Comparison of ENCODE assay signal across 24 cellular contexts in the genomic region with DNA sequence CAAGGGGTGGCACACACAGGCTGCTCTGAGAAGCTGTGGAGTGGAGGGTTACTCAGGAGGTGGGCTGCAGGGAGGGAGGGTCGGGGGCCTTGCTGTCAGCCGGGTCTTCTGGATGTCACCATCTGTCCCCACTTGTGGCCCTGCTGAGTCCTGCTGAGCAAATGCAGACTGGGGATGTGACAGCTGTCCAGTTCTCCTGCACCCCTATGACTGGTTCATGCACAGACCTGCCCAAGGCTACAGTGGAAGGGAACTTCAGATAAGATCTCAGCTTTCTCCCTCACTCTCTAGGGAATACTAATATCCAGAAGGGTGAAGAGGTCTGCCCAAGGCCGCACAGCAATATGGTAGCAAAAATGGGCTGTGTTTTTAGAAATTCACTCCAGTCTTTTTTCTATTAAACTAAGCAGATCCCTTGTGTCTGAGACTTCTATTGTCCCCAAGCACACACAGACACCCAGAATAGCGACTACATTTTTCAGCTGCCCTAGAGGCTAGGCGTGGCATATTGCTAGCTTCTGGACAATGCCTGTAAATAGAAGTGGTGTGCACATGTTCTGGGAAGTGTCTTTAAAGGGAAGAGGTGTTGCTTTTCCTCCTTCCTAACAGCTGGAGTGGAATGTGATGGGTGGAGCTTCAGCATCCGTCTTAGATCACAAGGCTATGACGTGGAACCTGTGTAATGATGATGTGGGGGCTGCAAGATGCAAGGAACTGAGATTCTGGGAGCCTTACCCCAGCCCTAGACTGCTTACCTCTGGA. TPM values are rescaled to one million over a fixed set of nuclear protein-coding genes. Genes with fewer than 3 reads are reported as not detected.
DNase-seq lines count a peak whose midpoint lies in the region; ATAC-seq and TF ChIP-seq lines count a peak whose summit lies in the region.
"Had no signal": no experiment of that assay in that cellular context is flagged by ENCODE, and none has a peak within 500 bp of the region (broad histone marks: within the 10 kb centered on the region; RNA-seq: fewer than 3 reads in every experiment).

No MANE protein-coding gene starts in this region.

- TF ChIP-seq CTCF in heart left ventricle (IDR thresholded peaks at IDR 0.05): no peak
- no peak for TF ChIP-seq CTCF in RWPE2 (IDR thresholded peaks at IDR 0.05; ENCODE audit: poor library complexity, severe bottlenecking)
- no peak for TF ChIP-seq CTCF in foreskin keratinocyte (conservative IDR thresholded peaks at IDR 0.05)
- TF ChIP-seq CTCF in foreskin fibroblast (IDR thresholded peaks at IDR 0.05; ENCODE audit: low read depth, low read length): no peak

- no peaks in the 10 kb centered on the region for H3K27me3 ChIP-seq in heart left ventricle
- no peaks in the 10 kb centered on the region for H3K27me3 ChIP-seq in RWPE2 (ENCODE audit: insufficient read depth, poor library complexity, severe bottlenecking)
- H3K27me3 ChIP-seq in foreskin keratinocyte: no peaks in the 10 kb centered on the region
- H3K27me3 ChIP-seq: BLaER1, tibial artery had no signal

- DNase-seq in heart left ventricle: peak in 2 of 5 donors; percentile 12 to 39
- DNase-seq in Right ventricle myocardium inferior (ENCODE audit: missing footprints): no peak
- no peak for DNase-seq in RWPE2 (ENCODE audit: low spot score)
- peak; percentile 27 to 55 for DNase-seq in foreskin keratinocyte
- no peak for DNase-seq in sciatic nerve (ENCODE audit: low spot score)
- no peak for DNase-seq in COLO668 (lab: John Stamatoyannopoulos, UW; ENCODE audit: unreplicated experiment)
- DNase-seq in foreskin fibroblast: no peak
- DNase-seq in NK-92 (lab: John Stamatoyannopoulos, UW; ENCODE audit: unreplicated experiment): no peak
- DNase-seq: activated CD4-positive, alpha-beta T cell treated with anti-CD3 and anti-CD28 coated beads for 4 hours; activated naive CD4-positive, alpha-beta T cell treated with anti-CD3 and anti-CD28 coated beads, Interleukin-2, amount 50 U/mL, for 16 hours; activated T-cell treated with anti-CD3 and anti-CD28 coated beads, Interleukin-2, amount 50 U/mL, for 72 hours; foreskin melanocyte; GM23248; hypothalamus; NCI-H1092 treated with DMSO at 0.1 percent for 48 hours; NCI-H2081 treated with DMSO at 0.1 percent for 48 hours; NCI-H82; OCI-M1; SIG-M5; stimulated activated CD4-positive, alpha-beta T cell treated with anti-CD3 and anti-CD28 coated beads, Interleukin-12 subunit alpha, Interleukin-12 subunit beta, amount 100 ng/mL, for 4 hours; stimulated activated CD4-positive, alpha-beta T cell treated with anti-CD3 and anti-CD28 coated beads, Interleukin-4, amount 100 ng/mL, for 4 hours; stimulated activated naive CD8-positive, alpha-beta T cell treated with anti-CD3 and anti-CD28 coated beads, Interleukin-15, amount 100 ng/mL, for 72 hours; tibial artery had no signal

- H3K27ac ChIP-seq in heart left ventricle (peak overlapping the region in 5 of 12 donors; percentile 7 to 52 (median 37)), RWPE2 (ENCODE audit: poor library complexity, severe bottlenecking) (no peak overlapping the region), foreskin keratinocyte (no peak overlapping the region)
- H3K27ac ChIP-seq: BLaER1, GM23248, tibial artery had no signal

- intact Hi-C loops in heart left ventricle (cut with DNase I): loop anchor here in 1 of 10 donors (5.0 kb wide), 1 partner anchor 51 kb away; no protein-coding TSS in a partner anchor
- intact Hi-C loops in Right ventricle myocardium inferior (cut with DNase I): no loop called here
- intact Hi-C loops in sciatic nerve (cut with DNase I): no loop called here

- TF ChIP-seq POLR2A in heart left ventricle (IDR thresholded peaks at IDR 0.05): no peak

- H3K36me3 ChIP-seq in heart left ventricle (no peaks in the 10 kb centered on the region), RWPE2 (ENCODE audit: low read depth) (no peaks in the 10 kb centered on the region)
- H3K36me3 ChIP-seq: BLaER1, tibial artery had no signal

- H3K9me3 ChIP-seq in heart left ventricle: no peaks in the 10 kb centered on the region
- H3K9me3 ChIP-seq in RWPE2 (ENCODE audit: severe bottlenecking): no peaks in the 10 kb centered on the region
- H3K9me3 ChIP-seq: BLaER1, tibial artery had no signal

- ATAC-seq in heart left ventricle: peak in 3 of 4 donors; percentile 58 to 85 (median 68)
- no peak for ATAC-seq in Right ventricle myocardium inferior
- ATAC-seq in RWPE2 (ENCODE audit: low read depth): peak; percentile 68
- ATAC-seq in foreskin keratinocyte: peak; percentile 66
- ATAC-seq in sciatic nerve: no peak
- ATAC-seq: activated T-cell treated with anti-CD3 and anti-CD28 coated beads, Interleukin-2, amount 50 U/mL, for 72 hours; stimulated activated naive CD8-positive, alpha-beta T cell treated with anti-CD3 and anti-CD28 coated beads, Interleukin-15, amount 100 ng/mL, for 72 hours had no signal

- H3K4me3 ChIP-seq in heart left ventricle: no peak overlapping the region
- H3K4me3 ChIP-seq in RWPE2 (ENCODE audit: severe bottlenecking): no peak overlapping the region
- no peak overlapping the region for H3K4me3 ChIP-seq in foreskin fibroblast (ENCODE audit: low read depth in 1 of 2, low read length in 2 of 2)
- H3K4me3 ChIP-seq: BLaER1, GM23248, tibial artery had no signal

- H3K4me1 ChIP-seq in heart left ventricle: peaks cover 0 to 21% (median 0%) of the 10 kb centered on the region in 12 donors
- H3K4me1 ChIP-seq in RWPE2 (ENCODE audit: insufficient read depth, poor library complexity, severe bottlenecking): peaks cover 5% of the 10 kb centered on the region
- H3K4me1 ChIP-seq in foreskin keratinocyte: peaks cover 4% of the 10 kb centered on the region
- H3K4me1 ChIP-seq: BLaER1, tibial artery had no signal

- WGBS in heart left ventricle, 4 donors: 27 to 44% (median 38%) methylated on average over 7 of the region's 7 CpGs

RNA-seq across cellular contexts. Expression of a gene that starts 51.1 kb away (rescaled TPM):
- total RNA-seq in heart left ventricle: 1 to 10 TPM; 1.1 to 9.4 (median 2.2) TPM
- polyA plus RNA-seq in heart left ventricle: 1 to 10 TPM; 1.2 to 2.3 TPM
- total RNA-seq in Right ventricle myocardium inferior: 2.3 TPM
- total RNA-seq in foreskin keratinocyte: 76.8 and 85.0 TPM in 2 replicates
- polyA plus RNA-seq in foreskin keratinocyte: 69.1 and 80.7 TPM in 2 replicates
- 16.3 TPM for total RNA-seq in sciatic nerve

Comparison
In these comparisons a context has a peak if more than half of its experiments do, and no peak if none do; other contexts are left out.
1. ATAC-seq: peak in heart left ventricle (3 of 4), RWPE2 (single experiment) and foreskin keratinocyte (single experiment); none in Right ventricle myocardium inferior (single experiment) and sciatic nerve (single experiment).
2. DNase-seq: peak in foreskin keratinocyte (2 of 2); none in Right ventricle myocardium inferior (single experiment), RWPE2 (single experiment), sciatic nerve (single experiment), COLO668 (single experiment), foreskin fibroblast (0 of 2) and NK-92 (single experiment).